1 cellular context compared by ENCODE assay signal in genomic region chr1:247077234-247077633, GRCh38.
TF ChIP-seq lines count a peak whose summit lies in the region.

No MANE protein-coding gene starts in this region.

TF ChIP-seq in SK-N-SH treated with all-trans-retinoic acid at 6 μM for 48 hours, 23 proteins besides CTCF, POLR2A, EP300 and RAD21 (continued from another document):
- TF ChIP-seq CSRNP3 (CRISPR knock-in tag; IDR thresholded peaks at IDR 0.05) (no peak), PATZ1 (CRISPR knock-in tag; IDR thresholded peaks at IDR 0.05; ENCODE audit: borderline replicate concordance) (no peak), ZNF70 (CRISPR knock-in tag; IDR thresholded peaks at IDR 0.05) (no peak)
